In genomic region chr1:204296431-204296988, GRCh38 we compare ENCODE assay signal across 10 cellular contexts.
DNase-seq lines count a peak whose midpoint lies in the region; ATAC-seq and TF ChIP-seq lines count a peak whose summit lies in the region.
"Had no signal": no experiment of that assay in that cellular context is flagged by ENCODE, and none has a peak within 500 bp of the region (broad histone marks: within the 10 kb centered on the region; RNA-seq: fewer than 3 reads in every experiment).

No MANE protein-coding gene starts in this region.

- no peak for TF ChIP-seq EP300 in suprapubic skin (IDR thresholded peaks at IDR 0.05)

- no peaks in the 10 kb centered on the region for H3K9me3 Mint-ChIP-seq in osteocyte (ENCODE audit: unreplicated experiment)
- H3K9me3 Mint-ChIP-seq: activated B cell treated with CpG ODN at 0.5 μM for 24 hours, naive B cell had no signal

- no peaks in the 10 kb centered on the region for H3K36me3 ChIP-seq in BLaER1 treated with 17β-estradiol and CSF1 and Interleukin-3, amounts not matched to agents 10 nM and 100 nM
- H3K36me3 ChIP-seq in suprapubic skin, result no peaks in the 10 kb centered on the region

- no peak for ATAC-seq in HG03342 (IDR thresholded peaks at IDR 0.05; ENCODE audit: unreplicated experiment)

- peaks cover 16% of the 10 kb centered on the region for H3K27me3 Mint-ChIP-seq in osteocyte (ENCODE audit: unreplicated experiment)

- H3K36me3 Mint-ChIP-seq in osteocyte (ENCODE audit: unreplicated experiment), result no peaks in the 10 kb centered on the region
- H3K36me3 Mint-ChIP-seq: naive B cell had no signal

- H3K27ac ChIP-seq in BLaER1 treated with 17β-estradiol and CSF1 and Interleukin-3, amounts not matched to agents 10 nM and 100 nM, result no peak overlapping the region
- H3K27ac ChIP-seq in suprapubic skin, result no peak overlapping the region

- peak overlapping the region; percentile 45 for H3K27ac Mint-ChIP-seq in osteocyte (ENCODE audit: unreplicated experiment)
- H3K27ac Mint-ChIP-seq: activated B cell treated with CpG ODN at 0.5 μM for 24 hours had no signal

- no peak for TF ChIP-seq POLR2A in suprapubic skin (IDR thresholded peaks at IDR 0.05)

- H4K20me1 ChIP-seq in BLaER1 treated with 17β-estradiol and CSF1 and Interleukin-3, amounts not matched to agents 10 nM and 100 nM, result no peaks in the 10 kb centered on the region

- 45% methylated on average over 7 of the region's 7 CpGs for WGBS in suprapubic skin

- peak; percentile 49 for DNase-seq in OCI-M1 (lab: John Stamatoyannopoulos, UW)
- peak; percentile 55 for DNase-seq in fibroblast of pulmonary artery (ENCODE audit: low read depth)
- peak; percentile 87 for DNase-seq in osteocyte (ENCODE audit: extremely low spot score, unreplicated experiment)
- no peak for DNase-seq in NCI-H2107 treated with DMSO at 0.1 percent for 48 hours (lab: John Stamatoyannopoulos, UW; ENCODE audit: unreplicated experiment)
- no peak for DNase-seq in suprapubic skin (ENCODE audit: low spot score in 2 of 2)
- DNase-seq in DMS 273 treated with DMSO at 0.1 percent for 48 hours (lab: John Stamatoyannopoulos, UW), result no peak
- DNase-seq: activated B cell treated with CpG ODN at 0.5 μM for 24 hours, naive B cell had no signal

- peaks cover 51% of the 10 kb centered on the region for H3K4me1 Mint-ChIP-seq in osteocyte (ENCODE audit: unreplicated experiment)
- H3K4me1 Mint-ChIP-seq: activated B cell treated with CpG ODN at 0.5 μM for 24 hours, naive B cell had no signal

- no peak overlapping the region for H3K9ac ChIP-seq in BLaER1 treated with 17β-estradiol and CSF1 and Interleukin-3, amounts not matched to agents 10 nM and 100 nM

- H3K4me1 ChIP-seq in BLaER1 treated with 17β-estradiol and CSF1 and Interleukin-3, amounts not matched to agents 10 nM and 100 nM, result peaks cover 14 to 33% (median 25%) of the 10 kb centered on the region in 10 experiments
- H3K4me1 ChIP-seq in suprapubic skin, result peaks cover 72% of the 10 kb centered on the region

- H3K27me3 ChIP-seq in BLaER1 treated with 17β-estradiol and CSF1 and Interleukin-3, amounts not matched to agents 10 nM and 100 nM, result no peaks in the 10 kb centered on the region
- H3K27me3 ChIP-seq in suprapubic skin, result no peaks in the 10 kb centered on the region

- no peak overlapping the region for H3K4me3 Mint-ChIP-seq in osteocyte (ENCODE audit: unreplicated experiment)
- H3K4me3 Mint-ChIP-seq: activated B cell treated with CpG ODN at 0.5 μM for 24 hours, naive B cell had no signal

- no peak for TF ChIP-seq CTCF in fibroblast of pulmonary artery (IDR thresholded peaks at IDR 0.05; ENCODE audit: low read length, missing control alignments)
- no peak for TF ChIP-seq CTCF in osteocyte (IDR thresholded peaks at IDR 0.05)
- TF ChIP-seq CTCF in suprapubic skin (IDR thresholded peaks at IDR 0.05), result no peak

- no peak overlapping the region for H3K4me3 ChIP-seq in BLaER1 treated with 17β-estradiol and CSF1 and Interleukin-3, amounts not matched to agents 10 nM and 100 nM
- H3K4me3 ChIP-seq in fibroblast of pulmonary artery (replicated peaks; ENCODE audit: low read depth, low read length) (no peak overlapping the region), suprapubic skin (no peak overlapping the region)

- peak overlapping the region; percentile 57 to 79 (median 66) for H3K4me2 ChIP-seq in BLaER1 treated with 17β-estradiol and CSF1 and Interleukin-3, amounts not matched to agents 10 nM and 100 nM

- no peaks in the 10 kb centered on the region for H3K9me3 ChIP-seq in BLaER1 treated with 17β-estradiol and CSF1 and Interleukin-3, amounts not matched to agents 10 nM and 100 nM (replicated peaks in 1 of 11)
- H3K9me3 ChIP-seq in suprapubic skin, result no peaks in the 10 kb centered on the region

Comparison
In these comparisons a context has a peak if more than half of its experiments do, and no peak if none do; other contexts are left out.
1. DNase-seq: peak in OCI-M1 (single experiment), fibroblast of pulmonary artery (single experiment) and osteocyte (single experiment); none in NCI-H2107 treated with DMSO at 0.1 percent for 48 hours (single experiment), suprapubic skin (0 of 2) and DMS 273 treated with DMSO at 0.1 percent for 48 hours (single experiment).